14 cellular contexts compared by ENCODE assay signal in the genomic region with DNA sequence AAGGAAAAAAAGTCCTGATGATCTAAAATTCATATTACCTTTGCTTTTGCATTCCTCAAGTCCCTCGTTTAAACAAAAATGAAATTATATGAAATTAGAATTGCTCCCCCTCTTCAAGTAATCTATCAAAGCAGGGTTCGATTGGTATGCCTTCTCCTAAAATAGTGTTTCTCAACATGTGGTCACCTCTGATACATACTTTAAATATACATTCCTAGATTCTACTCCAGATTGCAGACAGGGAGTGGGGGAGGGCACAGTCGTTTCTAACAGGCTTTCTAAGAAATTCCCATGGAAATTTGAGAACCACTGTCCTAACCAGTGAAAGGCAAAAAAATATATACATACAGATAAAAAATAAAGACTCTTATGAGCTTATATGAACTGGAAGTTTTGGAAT.
"Had no signal": no experiment of that assay in that cellular context is flagged by ENCODE, and none has a peak within 500 bp of the region (broad histone marks: within the 10 kb centered on the region; RNA-seq: fewer than 3 reads in every experiment).

No MANE protein-coding gene starts in this region.

- H3K27ac Mint-ChIP-seq: activated naive CD8-positive, alpha-beta T cell treated with anti-CD3 and anti-CD28 coated beads, Interleukin-2, amount 50 U/mL, for 24 hours; activated T-helper 17 cell treated with anti-CD3 and anti-CD28 coated beads, Interleukin-2, amount 50 U/mL, for 72 hours; natural killer cell; stimulated activated memory B cell treated with anti-CD40 and anti-IgM and Interleukin-4, amounts not matched to agents 10 μg/mL and 1 μg/mL and 100 μg/mL, for 72 hours had no signal

- H3K27ac ChIP-seq: hepatocyte, left lung had no signal

- H3K9me3 ChIP-seq: left lung had no signal

- ATAC-seq: activated naive CD8-positive, alpha-beta T cell treated with anti-CD3 and anti-CD28 coated beads, Interleukin-2, amount 50 U/mL, for 24 hours; activated T-helper 17 cell treated with anti-CD3 and anti-CD28 coated beads, Interleukin-2, amount 50 U/mL, for 72 hours; left lung; natural killer cell; stimulated activated memory B cell treated with anti-CD40 and anti-IgM and Interleukin-4, amounts not matched to agents 10 μg/mL and 1 μg/mL and 100 μg/mL, for 72 hours had no signal

- H3K4me1 Mint-ChIP-seq: activated naive CD8-positive, alpha-beta T cell treated with anti-CD3 and anti-CD28 coated beads, Interleukin-2, amount 50 U/mL, for 24 hours; activated T-helper 17 cell treated with anti-CD3 and anti-CD28 coated beads, Interleukin-2, amount 50 U/mL, for 72 hours; natural killer cell; stimulated activated memory B cell treated with anti-CD40 and anti-IgM and Interleukin-4, amounts not matched to agents 10 μg/mL and 1 μg/mL and 100 μg/mL, for 72 hours had no signal

- H3K4me1 ChIP-seq: left lung had no signal

- H3K27me3 ChIP-seq: hepatocyte, left lung had no signal

- H3K36me3 Mint-ChIP-seq: natural killer cell; stimulated activated memory B cell treated with anti-CD40 and anti-IgM and Interleukin-4, amounts not matched to agents 10 μg/mL and 1 μg/mL and 100 μg/mL, for 72 hours had no signal

- H3K36me3 ChIP-seq: left lung had no signal

- H2AFZ ChIP-seq: hepatocyte had no signal

- H3K4me3 Mint-ChIP-seq: activated naive CD8-positive, alpha-beta T cell treated with anti-CD3 and anti-CD28 coated beads, Interleukin-2, amount 50 U/mL, for 24 hours; activated T-helper 17 cell treated with anti-CD3 and anti-CD28 coated beads, Interleukin-2, amount 50 U/mL, for 72 hours; natural killer cell; stimulated activated memory B cell treated with anti-CD40 and anti-IgM and Interleukin-4, amounts not matched to agents 10 μg/mL and 1 μg/mL and 100 μg/mL, for 72 hours had no signal

- H3K4me3 ChIP-seq: hepatocyte, left lung had no signal

- DNase-seq: activated CD4-positive, alpha-beta T cell treated with anti-CD3 and anti-CD28 coated beads for 1 hour; activated CD4-positive, alpha-beta T cell treated with anti-CD3 and anti-CD28 coated beads, Interleukin-2, amount 50 U/mL, for 4 hours; activated naive CD4-positive, alpha-beta T cell treated with Interleukin-2 at 50 U/mL for 16 hours; activated naive CD8-positive, alpha-beta T cell treated with anti-CD3 and anti-CD28 coated beads, Interleukin-2, amount 50 U/mL, for 24 hours; central memory CD4-positive, alpha-beta T cell; cortex of kidney; effector CD8-positive, alpha-beta T cell; kidney; left lung; natural killer cell; stimulated activated CD4-positive, alpha-beta T cell treated with anti-CD3 and anti-CD28 coated beads, Interleukin-2, amount 100 ng/mL, for 48 hours had no signal

- H3K4me2 ChIP-seq: hepatocyte had no signal
